Comparison of ENCODE assay signal across 23 cellular contexts in genomic region chr22:24589518-24590030, GRCh38. TPM values are rescaled to one million over a fixed set of nuclear protein-coding genes. Genes with fewer than 3 reads are reported as not detected.
DNase-seq lines count a peak whose midpoint lies in the region; ATAC-seq and TF ChIP-seq lines count a peak whose summit lies in the region.
"Had no signal": no experiment of that assay in that cellular context is flagged by ENCODE, and none has a peak within 500 bp of the region (broad histone marks: within the 10 kb centered on the region; RNA-seq: fewer than 3 reads in every experiment).

No MANE protein-coding gene starts in this region.

- TF ChIP-seq CTCF in body of pancreas (IDR thresholded peaks at IDR 0.05) = no peak
- no peak for TF ChIP-seq CTCF in heart right ventricle (IDR thresholded peaks at IDR 0.05)
- TF ChIP-seq CTCF in transverse colon (IDR thresholded peaks at IDR 0.05) = no peak

- H3K27ac Mint-ChIP-seq in CD4-positive, alpha-beta memory T cell = no peak overlapping the region
- H3K27ac Mint-ChIP-seq: CD4-positive, alpha-beta T cell had no signal

- H3K27me3 Mint-ChIP-seq in CD4-positive, alpha-beta memory T cell = no peaks in the 10 kb centered on the region

- no peaks in the 10 kb centered on the region for H3K36me3 Mint-ChIP-seq in CD4-positive, alpha-beta memory T cell

- H3K27me3 ChIP-seq in BLaER1 (peaks cover 29% of the 10 kb centered on the region), body of pancreas (no peaks in the 10 kb centered on the region), layer of hippocampus (ENCODE audit: control insufficient read depth, insufficient read depth, low read length) (no peaks in the 10 kb centered on the region), heart right ventricle (no peaks in the 10 kb centered on the region), transverse colon (no peaks in the 10 kb centered on the region)
- H3K27me3 ChIP-seq in CD4-positive, alpha-beta memory T cell (ENCODE audit: insufficient read depth, low read length) = no peaks in the 10 kb centered on the region

- WGBS in body of pancreas, 2 donors = 79 to 80% methylated on average over 2 to 7 of the region's 7 CpGs
- WGBS in heart right ventricle, 2 donors = 93 to 94% methylated on average over 7 of the region's 7 CpGs
- 90% methylated on average over 7 of the region's 7 CpGs; no CpG with 5 or more reads in 1 of the 2 donors for WGBS in transverse colon (ENCODE audit: low coverage in 1 of 2), 2 donors

- H3K4me2 ChIP-seq in BLaER1 = peak overlapping the region; percentile 84

- ATAC-seq in body of pancreas (no peak), heart right ventricle (no peak)
- ATAC-seq: Panc1 had no signal

- H3K4me3 Mint-ChIP-seq in CD4-positive, alpha-beta memory T cell = no peak overlapping the region
- H3K4me3 Mint-ChIP-seq: CD4-positive, alpha-beta T cell had no signal

- H3K36me3 ChIP-seq in BLaER1 (no peaks in the 10 kb centered on the region), body of pancreas (replicated peaks in 1 of 2; ENCODE audit: insufficient read depth in 1 of 2, low read depth in 2 of 2) (no peaks in the 10 kb centered on the region), heart right ventricle (peaks cover 0 to 45% (median 0%) of the 10 kb centered on the region in 9 donors), transverse colon (no peaks in the 10 kb centered on the region)
- no peaks in the 10 kb centered on the region for H3K36me3 ChIP-seq in CD4-positive, alpha-beta memory T cell (ENCODE audit: insufficient read depth, low read length)

- peaks cover 0 to 6% (median 2%) of the 10 kb centered on the region in 4 donors for H3K4me1 Mint-ChIP-seq in CD4-positive, alpha-beta memory T cell

- TF ChIP-seq EP300 in transverse colon (IDR thresholded peaks at IDR 0.05; ENCODE audit: low read depth) = no peak

- H3K4me1 ChIP-seq in BLaER1 (peaks cover 63% of the 10 kb centered on the region), body of pancreas (peaks cover 62% of the 10 kb centered on the region), heart right ventricle (peaks cover 0 to 20% (median 9%) of the 10 kb centered on the region in 9 donors), transverse colon (peaks cover 6 to 21% (median 15%) of the 10 kb centered on the region in 4 donors)
- H3K4me1 ChIP-seq in CD4-positive, alpha-beta memory T cell (ENCODE audit: insufficient read depth, low read length) = peaks cover 4% of the 10 kb centered on the region

- H4K20me1 ChIP-seq in BLaER1 = peaks cover 57% of the 10 kb centered on the region

- H3K4me3 ChIP-seq in BLaER1 = no peak overlapping the region
- H3K4me3 ChIP-seq in body of pancreas = no peak overlapping the region
- no peak overlapping the region for H3K4me3 ChIP-seq in heart right ventricle
- H3K4me3 ChIP-seq in transverse colon = no peak overlapping the region
- no peak overlapping the region for H3K4me3 ChIP-seq in CD4-positive, alpha-beta memory T cell (ENCODE audit: low read length in 2 of 2)
- H3K4me3 ChIP-seq: GM23248 had no signal

- no peaks in the 10 kb centered on the region for H3K9me3 Mint-ChIP-seq in CD4-positive, alpha-beta memory T cell
- H3K9me3 Mint-ChIP-seq: CD4-positive, alpha-beta T cell had no signal

- intact Hi-C loops in body of pancreas (cut with DNase I) = no loop called here
- intact Hi-C loops in heart right ventricle (cut with DNase I) = no loop called here
- intact Hi-C loops in transverse colon (cut with DNase I; ENCODE audit: low total_unique reads) = no loop called here
- intact Hi-C loops in CD4-positive, alpha-beta memory T cell (cut with micrococcal nuclease) = no loop called here

- H3K27ac ChIP-seq in BLaER1 (no peak overlapping the region), body of pancreas (peak overlapping the region in 3 of 4 donors; percentile 59 to 76 (median 73)), layer of hippocampus (ENCODE audit: low read depth, low read length) (peak overlapping the region; percentile 92), substantia nigra (ENCODE audit: low read depth, low read length, poor library complexity, severe bottlenecking) (peak overlapping the region; percentile 80), heart right ventricle (no peak overlapping the region), transverse colon (no peak overlapping the region)
- H3K27ac ChIP-seq in CD4-positive, alpha-beta memory T cell (ENCODE audit: low read depth, low read length) = no peak overlapping the region
- H3K27ac ChIP-seq: GM23248, HL-60 had no signal

- TF ChIP-seq POLR2A in body of pancreas (IDR thresholded peaks at IDR 0.05) (no peak), transverse colon (IDR thresholded peaks at IDR 0.05) (no peak)

- no peak overlapping the region for H3K9ac ChIP-seq in BLaER1
- H3K9ac ChIP-seq: GM23248 had no signal

- in situ Hi-C loops in transverse colon (cut with MboI; ENCODE audit: low pct_ligation_motif_present in 1 of 4, low pct_unique_long_range_greater_than_20kb in 1 of 4, low sequenced_read_pairs in 3 of 4) = no loop called here

- DNase-seq in body of pancreas (no peak), substantia nigra (lab: John Stamatoyannopoulos, UW) (no peak), heart right ventricle (no peak), transverse colon (no peak)
- DNase-seq in activated CD8-positive, alpha-beta memory T cell treated with anti-CD3 and anti-CD28 coated beads, Interleukin-2, amount 50 U/mL, for 48 hours = no peak
- DNase-seq in CD4-positive, alpha-beta memory T cell = no peak
- DNase-seq: CD4-positive, alpha-beta T cell; COR-L47; DMS53; GM23248; H7; NCI-H1048; NCI-H1417; NCI-H1694 treated with DMSO at 0.1 percent for 48 hours; NCI-H2081; NCI-H226; NCI-H510A; NCI-H69; SHP77 treated with DMSO at 0.1 percent for 48 hours had no signal

- POLR2A ChIA-PET in CD4-positive, alpha-beta memory T cell (lab: Charles Lee; ENCODE audit: partially characterized antibody) = no interaction called here

- CTCF ChIA-PET in CD4-positive, alpha-beta memory T cell (lab: Charles Lee; ENCODE audit: partially characterized antibody) = no interaction called here

- H3K9me3 ChIP-seq in BLaER1 (no peaks in the 10 kb centered on the region), body of pancreas (no peaks in the 10 kb centered on the region), heart right ventricle (no peaks in the 10 kb centered on the region), transverse colon (no peaks in the 10 kb centered on the region)
- no peaks in the 10 kb centered on the region for H3K9me3 ChIP-seq in CD4-positive, alpha-beta memory T cell (ENCODE audit: control insufficient read depth in 1 of 2, low read length in 2 of 2)

RNA-seq across cellular contexts. Expression of gene LRRC75B, which starts 3.3 kb away (rescaled TPM):
- total RNA-seq in body of pancreas = 10 to 100 TPM; 20.8 to 33.9 TPM
- 1 to 10 TPM; 2.0 to 6.6 (median 4.3) TPM for total RNA-seq in heart right ventricle
- 10 to 100 TPM in 1 of 2 donors, 1 to 10 TPM in 1; 3.9 to 12.4 TPM for polyA plus RNA-seq in heart right ventricle
- total RNA-seq in transverse colon = 10 to 100 TPM; 13.3 to 20.6 (median 16.6) TPM
- under 1 TPM in 1 of 2 experiments, not detected in 1; 0.19 TPM for total RNA-seq in CD4-positive, alpha-beta memory T cell
- polyA plus RNA-seq in CD4-positive, alpha-beta memory T cell = under 1 TPM in 1 of 2 donors, not detected in 1; 0.40 TPM
- total RNA-seq: CD4-positive, alpha-beta T cell had no signal

RNA-seq across cellular contexts. Expression of gene GGT1, which starts 13.4 kb away (rescaled TPM):
- total RNA-seq in body of pancreas (10 to 100 TPM; 45.4 to 58.7 TPM), heart right ventricle (1 to 10 TPM in 7 of 10 donors, under 1 TPM in 3; 0.51 to 3.5 (median 1.1) TPM), transverse colon (100 to 1,000 TPM in 1 of 4 donors, 10 to 100 TPM in 3; 52.4 to 167 (median 77.1) TPM)
- 1 to 10 TPM in 1 of 2 donors, under 1 TPM in 1; 0.94 to 4.0 TPM for polyA plus RNA-seq in heart right ventricle
- 10 to 100 TPM; 27.1 to 28.3 TPM for total RNA-seq in CD4-positive, alpha-beta memory T cell
- 10 to 100 TPM; 11.9 to 18.1 TPM for polyA plus RNA-seq in CD4-positive, alpha-beta memory T cell

RNA-seq across cellular contexts. Expression of gene SNRPD3, which starts 33.8 kb away (rescaled TPM):
- total RNA-seq in body of pancreas (10 to 100 TPM; 30.4 to 65.6 TPM), heart right ventricle (10 to 100 TPM; 67.0 to 89.4 (median 74.0) TPM), transverse colon (100 to 1,000 TPM in 2 of 4 donors, 10 to 100 TPM in 2; 21.3 to 127 (median 93.8) TPM)
- polyA plus RNA-seq in heart right ventricle = 100 to 1,000 TPM in 1 of 2 donors, 10 to 100 TPM in 1; 47.3 to 127 TPM
- 10 to 100 TPM; 77.6 to 85.0 TPM for total RNA-seq in CD4-positive, alpha-beta memory T cell
- 100 to 1,000 TPM in 1 of 2 donors, 10 to 100 TPM in 1; 62.6 to 102 TPM for polyA plus RNA-seq in CD4-positive, alpha-beta memory T cell

RNA-seq across cellular contexts. Expression of gene GUCD1, which starts 34.6 kb away (rescaled TPM):
- total RNA-seq in body of pancreas (10 to 100 TPM; 44.4 to 58.7 TPM), heart right ventricle (100 to 1,000 TPM; 143 to 273 (median 168) TPM), transverse colon (100 to 1,000 TPM in 3 of 4 donors, 10 to 100 TPM in 1; 56.7 to 498 (median 277) TPM)
- 100 to 1,000 TPM in 1 of 2 donors, 10 to 100 TPM in 1; 97.0 to 219 TPM for polyA plus RNA-seq in heart right ventricle
- 10 to 100 TPM; 65.0 to 65.5 TPM for total RNA-seq in CD4-positive, alpha-beta memory T cell
- 10 to 100 TPM; 44.2 to 47.3 TPM for polyA plus RNA-seq in CD4-positive, alpha-beta memory T cell

Comparison
In these comparisons a context has a peak if more than half of its experiments do, and no peak if none do; other contexts are left out.
1. H3K27ac ChIP-seq: peak in body of pancreas (3 of 4), layer of hippocampus (single experiment) and substantia nigra (single experiment); none in BLaER1 (single experiment), heart right ventricle (0 of 10), transverse colon (0 of 4) and CD4-positive, alpha-beta memory T cell (single experiment).
2. RNA of gene GGT1, which starts 13.4 kb away (total RNA-seq): 52.4 to 167 TPM in transverse colon, 45.4 to 58.7 TPM in body of pancreas and 27.1 to 28.3 TPM in CD4-positive, alpha-beta memory T cell; 0.51 to 3.5 TPM in heart right ventricle; every median in the first group is over 4 times any median in the second.